18 cellular contexts compared by ENCODE assay signal in genomic region chr6:23396934-23397333, GRCh38.
"Had no signal": no experiment of that assay in that cellular context is flagged by ENCODE, and none has a peak within 500 bp of the region (broad histone marks: within the 10 kb centered on the region; RNA-seq: fewer than 3 reads in every experiment).

No MANE protein-coding gene starts in this region.

- H3K4me1 ChIP-seq: esophagus muscularis mucosa, gastroesophageal sphincter, parathyroid adenoma, prostate gland, right lobe of liver, tibial artery, upper lobe of left lung, uterus had no signal

- H3K4me3 ChIP-seq: esophagus muscularis mucosa, gastroesophageal sphincter, mucosa of descending colon, prostate gland, right lobe of liver, tibial artery, upper lobe of left lung, uterus had no signal

- H3K9me3 ChIP-seq: esophagus muscularis mucosa, gastroesophageal sphincter, mucosa of descending colon, prostate gland, right lobe of liver, tibial artery, upper lobe of left lung, uterus had no signal

- H3K36me3 ChIP-seq: esophagus muscularis mucosa, gastroesophageal sphincter, prostate gland, right lobe of liver, tibial artery, upper lobe of left lung, uterus had no signal

- ATAC-seq: effector memory CD8-positive, alpha-beta T cell; gastroesophageal sphincter; left lobe of liver; mucosa of descending colon; naive thymus-derived CD8-positive, alpha-beta T cell; right lobe of liver; stimulated activated effector memory CD8-positive, alpha-beta T cell treated with anti-CD3 and anti-CD28 coated beads, Interleukin-12 subunit alpha, Interleukin-12 subunit beta, amount 100 ng/mL, for 72 hours had no signal

- H3K27me3 ChIP-seq: esophagus muscularis mucosa, gastroesophageal sphincter, right lobe of liver, tibial artery, upper lobe of left lung, uterus had no signal

- H3K27ac ChIP-seq: epithelial cell of prostate, esophagus muscularis mucosa, gastroesophageal sphincter, parathyroid adenoma, prostate gland, right lobe of liver, tibial artery, upper lobe of left lung, uterus had no signal

- H3K9ac ChIP-seq: parathyroid adenoma had no signal

- H2AFZ ChIP-seq: parathyroid adenoma had no signal

- DNase-seq: effector memory CD8-positive, alpha-beta T cell; glutamatergic neuron; mammary epithelial cell; mucosa of descending colon; naive thymus-derived CD8-positive, alpha-beta T cell; right lobe of liver; stimulated activated CD4-positive, alpha-beta T cell treated with anti-CD3 and anti-CD28 coated beads, Interleukin-4, amount 100 ng/mL, for 1 hour; stimulated activated CD8-positive, alpha-beta memory T cell treated with anti-CD3 and anti-CD28 coated beads, Interleukin-4, amount 100 ng/mL, for 48 hours; tibial artery; upper lobe of left lung; uterus had no signal
